ENCODE assay signal across 8 cellular contexts in the genomic region with DNA sequence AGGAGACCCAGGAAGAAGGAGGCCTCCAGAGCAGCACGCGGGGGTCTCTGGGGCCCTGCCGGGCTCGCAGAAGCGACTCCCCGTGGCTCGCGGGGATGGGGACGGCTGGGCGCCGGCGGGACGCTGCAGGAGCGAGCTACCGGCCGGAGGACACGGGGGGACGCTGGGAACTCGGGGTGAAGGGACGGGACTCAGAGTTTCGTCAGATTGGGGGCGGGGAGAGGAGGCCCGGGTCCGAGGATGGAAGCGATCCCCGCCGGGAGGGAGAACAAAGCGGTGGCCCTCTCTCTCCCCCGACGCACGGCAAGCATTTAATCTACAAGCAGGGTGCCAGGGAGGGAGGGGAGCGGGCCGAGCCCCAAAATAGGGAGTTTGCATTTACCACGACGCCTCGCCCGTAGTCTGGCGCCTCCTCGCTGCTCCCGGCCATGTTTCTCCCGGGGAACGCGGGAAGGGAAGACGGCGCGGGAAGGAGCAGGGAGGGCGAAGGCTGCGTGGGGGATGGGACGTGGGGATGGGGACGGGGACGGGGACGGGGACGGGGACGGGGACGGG. TPM values are rescaled to one million over a fixed set of nuclear protein-coding genes. Genes with fewer than 3 reads are reported as not detected.
DNase-seq lines count a peak whose midpoint lies in the region; ATAC-seq, FAIRE-seq and TF ChIP-seq lines count a peak whose summit lies in the region.

TSS of gene PRTFDC1 (minus strand) at position 461 of the 555 bp plus-strand sequence. CDS start at position 430, 31 bp downstream.

- POLR2A ChIA-PET in HEK293 (lab: Yijun Ruan, JAX), result no interaction called here

- no peak for ATAC-seq in GM21360 (IDR thresholded peaks at IDR 0.05; ENCODE audit: unreplicated experiment)

- H3K36me3 ChIP-seq in HEK293 (ENCODE audit: control insufficient read depth in 2 of 2, insufficient read depth in 1 of 2, low read length in 2 of 2), result no peaks in the 10 kb centered on the region
- H3K36me3 ChIP-seq in astrocyte (ENCODE audit: insufficient read depth, low read length), result no peaks in the 10 kb centered on the region
- no peaks in the 10 kb centered on the region for H3K36me3 ChIP-seq in hepatocyte (replicated peaks; ENCODE audit: insufficient read depth, low read depth)

- no peaks in the 10 kb centered on the region for H3K4me1 ChIP-seq in HEK293 (ENCODE audit: control insufficient read depth, insufficient read depth, low read length)
- peaks cover 14% of the 10 kb centered on the region for H3K4me1 ChIP-seq in astrocyte (ENCODE audit: insufficient read depth, low read length)
- H3K4me1 ChIP-seq in hepatocyte (ENCODE audit: insufficient read depth), result peaks cover 8% of the 10 kb centered on the region

- peak within 1 kb of the TSS; percentile 39 for H3K4me3 ChIP-seq in HEK293 (ENCODE audit: low read depth, low read length)
- peak within 1 kb of the TSS; percentile 58 for H3K4me3 ChIP-seq in astrocyte (ENCODE audit: insufficient read depth, low read depth, low read length)
- peak within 1 kb of the TSS; percentile 73 for H3K4me3 ChIP-seq in hepatocyte
- peak within 1 kb of the TSS; percentile 66 for H3K4me3 ChIP-seq in retinal pigment epithelial cell (ENCODE audit: low read length)

- WGBS in hepatocyte (ENCODE audit: low lambda C conversion rate, missing lambda C conversion rate), result 6% methylated on average over 26 of the region's 55 CpGs

- H3K27me3 Mint-ChIP-seq in astrocyte (ENCODE audit: low read depth, unreplicated experiment), result no peaks in the 10 kb centered on the region

- H4K20me1 ChIP-seq in astrocyte (ENCODE audit: insufficient read depth, low read length) (no peaks in the 10 kb centered on the region), hepatocyte (ENCODE audit: insufficient read depth, poor library complexity, severe bottlenecking) (no peaks in the 10 kb centered on the region)

- peaks cover 9% of the 10 kb centered on the region for H3K4me1 Mint-ChIP-seq in astrocyte (ENCODE audit: low read depth, unreplicated experiment)

- H3K4me3 Mint-ChIP-seq in astrocyte (ENCODE audit: unreplicated experiment), result peak within 1 kb of the TSS; percentile 82

- H3K9me3 ChIP-seq in HEK293 (ENCODE audit: control insufficient read depth, insufficient read depth, low read depth, low read length) (no peaks in the 10 kb centered on the region), astrocyte (ENCODE audit: insufficient read depth, low read depth, low read length) (no peaks in the 10 kb centered on the region), hepatocyte (ENCODE audit: low read depth) (no peaks in the 10 kb centered on the region)

- no peak for TF ChIP-seq CTCF in HEK293 (tag by site-specific recombination; IDR thresholded peaks at IDR 0.05)
- TF ChIP-seq CTCF in astrocyte (IDR thresholded peaks at IDR 0.05; ENCODE audit: insufficient read depth, low read depth, low read length), result no peak
- TF ChIP-seq CTCF in hepatocyte (IDR thresholded peaks at IDR 0.05; ENCODE audit: poor library complexity), result peak; percentile 18
- peak; percentile 21 for TF ChIP-seq CTCF in retinal pigment epithelial cell (conservative IDR thresholded peaks at IDR 0.05; ENCODE audit: low read depth, low read length)

- peaks cover 1% of the 10 kb centered on the region for H3K9me3 Mint-ChIP-seq in astrocyte (ENCODE audit: unreplicated experiment)

- peak within 1 kb of the TSS; percentile 84 for H3K27ac Mint-ChIP-seq in astrocyte (ENCODE audit: unreplicated experiment)

- peak; percentile 1 for DNase-seq in NCI-H510A (lab: John Stamatoyannopoulos, UW)
- DNase-seq in NCI-H510A treated with DMSO at 0.1 percent for 48 hours (lab: John Stamatoyannopoulos, UW), result no peak
- DNase-seq in NCI-H446 treated with DMSO at 0.1 percent for 48 hours (lab: John Stamatoyannopoulos, UW), result peak; percentile 18
- DNase-seq in astrocyte (ENCODE audit: low read depth), result no peak
- DNase-seq in hepatocyte (ENCODE audit: low spot score), result peak; percentile 71
- no peak for DNase-seq in retinal pigment epithelial cell (ENCODE audit: low read depth)

- peak within 1 kb of the TSS; percentile 87 for H3K9ac ChIP-seq in astrocyte (ENCODE audit: low read length)

- H3K9me2 ChIP-seq in hepatocyte (replicated peaks; ENCODE audit: insufficient read depth), result no peaks in the 10 kb centered on the region

- FAIRE-seq in astrocyte (lab: Jason Lieb, UNC), result no peak

- H3K79me2 ChIP-seq in astrocyte (ENCODE audit: insufficient read depth, low read length) (no peaks in the 10 kb centered on the region), hepatocyte (no peaks in the 10 kb centered on the region)

- CTCF ChIA-PET in HEK293 (lab: Yijun Ruan, JAX), result interaction anchor here (0.6 to 0.8 kb wide), 4 partner anchors 11 to 1020 kb away, joined by 3 to 5 read pairs (median 3); no protein-coding TSS in a partner anchor

- peak within 1 kb of the TSS; percentile 63; the same call in 1 of the 2 replicates for H3K27ac ChIP-seq in HEK293 (ENCODE audit: extremely low read depth, low read depth, low read length)
- H3K27ac ChIP-seq in astrocyte (ENCODE audit: low read depth, low read length), result peak within 1 kb of the TSS; percentile 62
- peak within 1 kb of the TSS; percentile 81 for H3K27ac ChIP-seq in hepatocyte

- H3K4me2 ChIP-seq in astrocyte (ENCODE audit: low read length), result peak within 1 kb of the TSS; percentile 89
- H3K4me2 ChIP-seq in hepatocyte, result peak within 1 kb of the TSS; percentile 92

- H3K27me3 ChIP-seq in astrocyte (ENCODE audit: insufficient read depth, low read length) (no peaks in the 10 kb centered on the region), hepatocyte (no peaks in the 10 kb centered on the region)

- peak within 1 kb of the TSS; percentile 94 for H2AFZ ChIP-seq in astrocyte (ENCODE audit: low read depth, low read length)
- peak within 1 kb of the TSS; percentile 94 for H2AFZ ChIP-seq in hepatocyte

- no peaks in the 10 kb centered on the region for H3K36me3 Mint-ChIP-seq in astrocyte (ENCODE audit: low read depth, unreplicated experiment)

TF ChIP-seq in HEK293, 187 proteins besides CTCF, POLR2A, EP300 and RAD21:
- TF ChIP-seq ZBTB26 (tag by site-specific recombination; optimal IDR thresholded peaks at IDR 0.05), result peak; percentile 25
- 0 out of 2 replicates have a peak, but pooled peaks have one; percentile 26 for TF ChIP-seq ZNF202 (tag by site-specific recombination; IDR thresholded peaks at IDR 0.05; ENCODE audit: borderline replicate concordance)
- TF ChIP-seq SP2 (tag by site-specific recombination; IDR thresholded peaks at IDR 0.05), result no peak
TF ChIP-seq in HEK293: peak in this region for 2.

RNA-seq across cellular contexts. Expression of gene PRTFDC1, which starts in this region (rescaled TPM):
- total RNA-seq in astrocyte (9.1 and 10.6 TPM in 2 replicates), hepatocyte (14.7 and 14.8 TPM in 2 replicates)
- 6.0 and 6.4 TPM in 2 replicates for polyA plus RNA-seq in hepatocyte

Comparison
In these comparisons a context has a peak if more than half of its experiments do, and no peak if none do; other contexts are left out.
1. DNase-seq: peak in NCI-H510A (single experiment), NCI-H446 treated with DMSO at 0.1 percent for 48 hours (single experiment) and hepatocyte (single experiment); none in NCI-H510A treated with DMSO at 0.1 percent for 48 hours (single experiment), astrocyte (single experiment) and retinal pigment epithelial cell (single experiment).
2. CTCF ChIP-seq: peak in hepatocyte (single experiment) and retinal pigment epithelial cell (single experiment); none in HEK293 (single experiment) and astrocyte (single experiment).
3. Peak in every context shown above with its lines, with median percentiles within 50 percentile points of each other: H3K27ac ChIP-seq and H3K4me3 ChIP-seq.